29 cellular contexts compared by ENCODE assay signal in the genomic region with DNA sequence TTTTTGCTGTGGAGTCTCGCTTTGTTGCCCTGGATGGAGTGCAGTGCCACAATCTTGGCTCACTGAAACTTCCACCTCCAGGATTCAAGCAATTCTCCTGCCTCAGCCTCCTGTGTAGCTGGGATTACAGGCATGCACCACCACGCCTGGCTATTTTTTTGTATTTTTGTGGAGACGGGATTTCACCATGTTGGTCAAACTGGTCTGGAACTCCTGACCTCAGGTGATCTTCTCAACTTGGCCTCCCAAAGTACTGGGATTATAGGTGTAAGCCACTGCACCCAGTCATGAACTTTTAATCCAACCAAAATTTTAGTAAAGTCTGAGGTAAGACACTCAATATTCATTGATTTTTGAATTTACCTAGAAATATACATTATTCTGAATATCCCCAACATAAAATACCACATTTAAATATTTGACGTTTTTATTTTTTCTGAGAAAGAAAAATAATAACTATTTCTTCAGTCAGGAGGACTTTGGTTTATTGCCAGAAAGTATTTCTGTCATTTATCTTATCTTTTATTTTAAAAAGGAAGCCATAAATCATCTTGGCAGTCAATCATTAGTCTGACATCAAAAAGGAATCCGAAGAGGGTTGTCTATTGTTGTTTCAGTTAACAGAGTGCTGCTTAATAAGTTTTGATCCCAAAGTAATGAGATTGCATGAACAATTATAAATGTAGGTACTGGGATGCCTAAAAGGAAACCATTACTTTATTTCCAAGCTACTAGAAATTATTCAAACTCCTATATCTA.
"Had no signal": no experiment of that assay in that cellular context is flagged by ENCODE, and none has a peak within 500 bp of the region (broad histone marks: within the 10 kb centered on the region; RNA-seq: fewer than 3 reads in every experiment).

No MANE protein-coding gene starts in this region.

- H3K4me3 Mint-ChIP-seq: stimulated activated effector memory CD8-positive, alpha-beta T cell treated with anti-CD3 and anti-CD28 coated beads, Interleukin-12 subunit alpha, Interleukin-12 subunit beta, amount 100 ng/mL, for 72 hours; stimulated activated memory B cell treated with anti-CD40 and anti-IgM and Interleukin-4, amounts not matched to agents 10 μg/mL and 1 μg/mL and 100 μg/mL, for 72 hours; stimulated activated naive B cell treated with anti-CD40 and anti-IgM and Interleukin-4, amounts not matched to agents 10 μg/mL and 1 μg/mL and 100 μg/mL, for 72 hours; stimulated activated naive CD8-positive, alpha-beta T cell treated with anti-CD3 and anti-CD28 coated beads, Interleukin-15, amount 100 ng/mL, for 72 hours; stimulated activated naive CD8-positive, alpha-beta T cell treated with anti-CD3 and anti-CD28 coated beads, Interleukin-15, Interleukin-2, amounts not matched to agents 100 ng/mL and 50 ng/mL, for 24 hours; type B pancreatic cell had no signal

- H3K9me3 ChIP-seq: stomach, suprapubic skin, testis, thoracic aorta, thyroid gland, tibial artery, tibial nerve, transverse colon, upper lobe of left lung, upper lobe of right lung, uterus, vagina had no signal

- H3K27ac Mint-ChIP-seq: stimulated activated effector memory CD8-positive, alpha-beta T cell treated with anti-CD3 and anti-CD28 coated beads, Interleukin-12 subunit alpha, Interleukin-12 subunit beta, amount 100 ng/mL, for 72 hours; stimulated activated memory B cell treated with anti-CD40 and anti-IgM and Interleukin-4, amounts not matched to agents 10 μg/mL and 1 μg/mL and 100 μg/mL, for 72 hours; stimulated activated naive B cell treated with anti-CD40 and anti-IgM and Interleukin-4, amounts not matched to agents 10 μg/mL and 1 μg/mL and 100 μg/mL, for 72 hours; stimulated activated naive CD8-positive, alpha-beta T cell treated with anti-CD3 and anti-CD28 coated beads, Interleukin-15, amount 100 ng/mL, for 72 hours; stimulated activated naive CD8-positive, alpha-beta T cell treated with anti-CD3 and anti-CD28 coated beads, Interleukin-15, Interleukin-2, amounts not matched to agents 100 ng/mL and 50 ng/mL, for 24 hours; type B pancreatic cell had no signal

- H3K4me1 Mint-ChIP-seq: stimulated activated effector memory CD8-positive, alpha-beta T cell treated with anti-CD3 and anti-CD28 coated beads, Interleukin-12 subunit alpha, Interleukin-12 subunit beta, amount 100 ng/mL, for 72 hours; stimulated activated memory B cell treated with anti-CD40 and anti-IgM and Interleukin-4, amounts not matched to agents 10 μg/mL and 1 μg/mL and 100 μg/mL, for 72 hours; stimulated activated naive B cell treated with anti-CD40 and anti-IgM and Interleukin-4, amounts not matched to agents 10 μg/mL and 1 μg/mL and 100 μg/mL, for 72 hours; stimulated activated naive CD8-positive, alpha-beta T cell treated with anti-CD3 and anti-CD28 coated beads, Interleukin-15, amount 100 ng/mL, for 72 hours had no signal

- H3K4me3 ChIP-seq: stomach, suprapubic skin, testis, thoracic aorta, thyroid gland, tibial artery, tibial nerve, transverse colon, upper lobe of left lung, upper lobe of right lung, uterus, vagina had no signal

- ATAC-seq: stimulated activated effector memory CD8-positive, alpha-beta T cell treated with anti-CD3 and anti-CD28 coated beads, Interleukin-12 subunit alpha, Interleukin-12 subunit beta, amount 100 ng/mL, for 72 hours; stimulated activated memory B cell treated with anti-CD40 and anti-IgM and Interleukin-4, amounts not matched to agents 10 μg/mL and 1 μg/mL and 100 μg/mL, for 72 hours; stimulated activated naive B cell treated with anti-CD40 and anti-IgM and Interleukin-4, amounts not matched to agents 10 μg/mL and 1 μg/mL and 100 μg/mL, for 72 hours; stimulated activated naive CD8-positive, alpha-beta T cell treated with anti-CD3 and anti-CD28 coated beads, Interleukin-15, amount 100 ng/mL, for 72 hours; stimulated activated naive CD8-positive, alpha-beta T cell treated with anti-CD3 and anti-CD28 coated beads, Interleukin-15, Interleukin-2, amounts not matched to agents 100 U/mL and 50 U/mL, for 24 hours; upper lobe of right lung had no signal

- H3K36me3 ChIP-seq: stomach, suprapubic skin, thoracic aorta, thyroid gland, tibial artery, tibial nerve, transverse colon, upper lobe of left lung, upper lobe of right lung, uterus, vagina had no signal

- DNase-seq: stimulated activated CD4-positive, alpha-beta T cell treated with anti-CD3 and anti-CD28 coated beads, Interleukin-2, amount 100 ng/mL, for 48 hours; stimulated activated CD4-positive, alpha-beta T cell treated with anti-CD3 and anti-CD28 coated beads, Interleukin-4, amount 100 ng/mL, for 1 hour; stimulated activated CD4-positive, alpha-beta T cell treated with anti-CD3 and anti-CD28 coated beads, Interleukin-4, amount 100 ng/mL, for 24 hours; stimulated activated CD4-positive, alpha-beta T cell treated with anti-CD3 and anti-CD28 coated beads, Interleukin-4, amount 100 ng/mL, for 4 hours; stimulated activated CD8-positive, alpha-beta memory T cell treated with anti-CD3 and anti-CD28 coated beads, Interleukin-4, amount 100 ng/mL, for 48 hours; stimulated activated naive B cell treated with anti-CD40 and anti-IgM and Interleukin-4, amounts not matched to agents 10 μg/mL and 1 μg/mL and 100 μg/mL, for 72 hours; stimulated activated naive CD4-positive, alpha-beta T cell; stimulated activated naive CD4-positive, alpha-beta T cell treated with Interleukin-2 at 50 U/mL for 16 hours; stimulated activated naive CD8-positive, alpha-beta T cell treated with anti-CD3 and anti-CD28 coated beads, Interleukin-15, amount 100 ng/mL, for 72 hours; stimulated activated naive CD8-positive, alpha-beta T cell treated with anti-CD3 and anti-CD28 coated beads, Interleukin-15, Interleukin-2, amounts not matched to agents 100 U/mL and 50 U/mL, for 24 hours; stomach; substantia nigra; testis; thyroid gland; tibial artery; transverse colon; trophoblast cell; upper lobe of left lung; upper lobe of right lung; uterus had no signal

- H3K4me1 ChIP-seq: stomach, suprapubic skin, testis, thyroid gland, tibial artery, tibial nerve, transverse colon, upper lobe of left lung, upper lobe of right lung, uterus, vagina had no signal

- H3K27me3 Mint-ChIP-seq: stimulated activated memory B cell treated with anti-CD40 and anti-IgM and Interleukin-4, amounts not matched to agents 10 μg/mL and 1 μg/mL and 100 μg/mL, for 72 hours; stimulated activated naive B cell treated with anti-CD40 and anti-IgM and Interleukin-4, amounts not matched to agents 10 μg/mL and 1 μg/mL and 100 μg/mL, for 72 hours; stimulated activated naive CD8-positive, alpha-beta T cell treated with anti-CD3 and anti-CD28 coated beads, Interleukin-15, amount 100 ng/mL, for 72 hours; type B pancreatic cell had no signal

- H3K36me3 Mint-ChIP-seq: stimulated activated effector memory CD8-positive, alpha-beta T cell treated with anti-CD3 and anti-CD28 coated beads, Interleukin-12 subunit alpha, Interleukin-12 subunit beta, amount 100 ng/mL, for 72 hours; stimulated activated memory B cell treated with anti-CD40 and anti-IgM and Interleukin-4, amounts not matched to agents 10 μg/mL and 1 μg/mL and 100 μg/mL, for 72 hours; stimulated activated naive B cell treated with anti-CD40 and anti-IgM and Interleukin-4, amounts not matched to agents 10 μg/mL and 1 μg/mL and 100 μg/mL, for 72 hours; type B pancreatic cell had no signal

- FAIRE-seq: urothelium cell line had no signal

- H3K27ac ChIP-seq: stomach, suprapubic skin, testis, thoracic aorta, thyroid gland, tibial artery, tibial nerve, transverse colon, upper lobe of left lung, upper lobe of right lung, uterus, vagina had no signal

- H3K27me3 ChIP-seq: stomach, suprapubic skin, testis, thyroid gland, tibial artery, tibial nerve, transverse colon, upper lobe of left lung, upper lobe of right lung, uterus, vagina had no signal

- H3K9me3 Mint-ChIP-seq: stimulated activated effector memory CD8-positive, alpha-beta T cell treated with anti-CD3 and anti-CD28 coated beads, Interleukin-12 subunit alpha, Interleukin-12 subunit beta, amount 100 ng/mL, for 72 hours; stimulated activated memory B cell treated with anti-CD40 and anti-IgM and Interleukin-4, amounts not matched to agents 10 μg/mL and 1 μg/mL and 100 μg/mL, for 72 hours; stimulated activated naive B cell treated with anti-CD40 and anti-IgM and Interleukin-4, amounts not matched to agents 10 μg/mL and 1 μg/mL and 100 μg/mL, for 72 hours; stimulated activated naive CD8-positive, alpha-beta T cell treated with anti-CD3 and anti-CD28 coated beads, Interleukin-15, amount 100 ng/mL, for 72 hours; stimulated activated naive CD8-positive, alpha-beta T cell treated with anti-CD3 and anti-CD28 coated beads, Interleukin-15, Interleukin-2, amounts not matched to agents 100 ng/mL and 50 ng/mL, for 24 hours; type B pancreatic cell had no signal
